Comparison of ENCODE assay signal across 27 cellular contexts in genomic region chr7:1653500-1653899, GRCh38. TPM values are rescaled to one million over a fixed set of nuclear protein-coding genes. Genes with fewer than 3 reads are reported as not detected.
"Had no signal": no experiment of that assay in that cellular context is flagged by ENCODE, and none has a peak within 500 bp of the region (broad histone marks: within the 10 kb centered on the region; RNA-seq: fewer than 3 reads in every experiment).

No MANE protein-coding gene starts in this region.

- H3K4me1 Mint-ChIP-seq: activated CD4-positive, alpha-beta T cell treated with anti-CD3 and anti-CD28 coated beads, Interleukin-2, amount 10 ng/mL, durations not matched to agents 24 days and 14 days; activated naive CD4-positive, alpha-beta T cell treated with anti-CD3 and anti-CD28 coated beads, Interleukin-2, amount 50 U/mL, for 24 hours; activated naive CD8-positive, alpha-beta T cell treated with anti-CD3 and anti-CD28 coated beads, Interleukin-2, amount 10 ng/mL, durations not matched to agents 7 days and 5 days had no signal

- H3K9me3 ChIP-seq: ascending aorta, SJSA1, SK-N-SH had no signal

- H3K4me1 ChIP-seq: SJSA1 had no signal

- H3K27ac Mint-ChIP-seq: activated CD4-positive, alpha-beta T cell treated with anti-CD3 and anti-CD28 coated beads, Interleukin-2, amount 10 ng/mL, durations not matched to agents 24 days and 14 days; activated CD8-positive, alpha-beta T cell treated with anti-CD3 and anti-CD28 coated beads for 36 hours; activated naive CD4-positive, alpha-beta T cell treated with anti-CD3 and anti-CD28 coated beads, Interleukin-2, amount 50 U/mL, for 24 hours; activated naive CD8-positive, alpha-beta T cell treated with anti-CD3 and anti-CD28 coated beads, Interleukin-2, amount 10 ng/mL, durations not matched to agents 7 days and 5 days; activated T-cell treated with anti-CD3 and anti-CD28 coated beads, Interleukin-2, amount 50 U/mL, for 72 hours; activated T-helper 2 cell treated with anti-CD3 and anti-CD28 coated beads, Interferon-gamma antibody, Interleukin-2, Interleukin-4, amounts not matched to agents 10 μg/mL and 5 μg/mL and 100 μg/mL, durations not matched to agents 14 hours and 24 hours and 36 hours; T-helper 1 cell treated with Interleukin-12 subunit alpha and Interleukin-12 subunit beta and Interleukin-4 antibody, amounts not matched to agents 30 μg/mL and 1 μg/mL, for 36 hours; T-helper 2 cell treated with Interferon-gamma antibody and Interleukin-4, amounts not matched to agents 5 μg/mL and 100 μg/mL, for 36 hours had no signal

- DNase-seq: activated CD4-positive, alpha-beta T cell treated with anti-CD3 and anti-CD28 coated beads, Interleukin-2, amount 10 ng/mL, durations not matched to agents 24 days and 14 days; activated CD4-positive, alpha-beta T cell treated with anti-CD3 and anti-CD28 coated beads, Interleukin-2, amount 50 U/mL, for 4 hours; activated CD8-positive, alpha-beta T cell treated with anti-CD3 and anti-CD28 coated beads for 36 hours; activated gamma-delta T cell; activated naive CD4-positive, alpha-beta T cell treated with Interleukin-2 at 50 U/mL for 16 hours; activated naive CD8-positive, alpha-beta T cell treated with anti-CD3 and anti-CD28 coated beads, Interleukin-2, amount 10 ng/mL, durations not matched to agents 7 days and 5 days; activated T-cell treated with anti-CD3 and anti-CD28 coated beads, Interleukin-2, amount 50 U/mL, for 1 hour; activated T-cell treated with anti-CD3 and anti-CD28 coated beads, Interleukin-2, amount 50 U/mL, for 72 hours; amygdala; NCI-H1105 treated with DMSO at 0.1 percent for 48 hours; NCI-H1436; NCI-H1694; NCI-H1930; NCI-H2081 treated with DMSO at 0.1 percent for 48 hours; NCI-H345; NCI-H524 treated with DMSO at 0.1 percent for 48 hours; SHP77 treated with DMSO at 0.1 percent for 48 hours; SK-N-SH had no signal

- H3K36me3 ChIP-seq: ascending aorta, SJSA1 had no signal

- H3K36me3 Mint-ChIP-seq: activated naive CD4-positive, alpha-beta T cell treated with anti-CD3 and anti-CD28 coated beads, Interleukin-2, amount 50 U/mL, for 24 hours; activated naive CD8-positive, alpha-beta T cell treated with anti-CD3 and anti-CD28 coated beads, Interleukin-2, amount 10 ng/mL, durations not matched to agents 7 days and 5 days had no signal

- H3K4me2 ChIP-seq: SK-N-SH had no signal

- H3K9me3 Mint-ChIP-seq: activated CD4-positive, alpha-beta T cell treated with anti-CD3 and anti-CD28 coated beads, Interleukin-2, amount 10 ng/mL, durations not matched to agents 24 days and 14 days; activated CD8-positive, alpha-beta T cell treated with anti-CD3 and anti-CD28 coated beads for 36 hours; activated naive CD4-positive, alpha-beta T cell treated with anti-CD3 and anti-CD28 coated beads, Interleukin-2, amount 50 U/mL, for 24 hours; activated naive CD8-positive, alpha-beta T cell treated with anti-CD3 and anti-CD28 coated beads, Interleukin-2, amount 10 ng/mL, durations not matched to agents 7 days and 5 days; activated T-cell treated with anti-CD3 and anti-CD28 coated beads, Interleukin-2, amount 50 U/mL, for 72 hours; activated T-helper 2 cell treated with anti-CD3 and anti-CD28 coated beads, Interferon-gamma antibody, Interleukin-2, Interleukin-4, amounts not matched to agents 10 μg/mL and 5 μg/mL and 100 μg/mL, durations not matched to agents 14 hours and 24 hours and 36 hours; T-helper 1 cell treated with Interleukin-12 subunit alpha and Interleukin-12 subunit beta and Interleukin-4 antibody, amounts not matched to agents 30 μg/mL and 1 μg/mL, for 36 hours; T-helper 2 cell treated with Interferon-gamma antibody and Interleukin-4, amounts not matched to agents 5 μg/mL and 100 μg/mL, for 36 hours had no signal

- H3K4me3 ChIP-seq: ascending aorta, SJSA1 had no signal

- H3K4me3 Mint-ChIP-seq: activated CD4-positive, alpha-beta T cell treated with anti-CD3 and anti-CD28 coated beads, Interleukin-2, amount 10 ng/mL, durations not matched to agents 24 days and 14 days; activated CD8-positive, alpha-beta T cell treated with anti-CD3 and anti-CD28 coated beads for 36 hours; activated naive CD4-positive, alpha-beta T cell treated with anti-CD3 and anti-CD28 coated beads, Interleukin-2, amount 50 U/mL, for 24 hours; activated naive CD8-positive, alpha-beta T cell treated with anti-CD3 and anti-CD28 coated beads, Interleukin-2, amount 10 ng/mL, durations not matched to agents 7 days and 5 days; activated T-cell treated with anti-CD3 and anti-CD28 coated beads, Interleukin-2, amount 50 U/mL, for 72 hours; T-helper 1 cell treated with Interleukin-12 subunit alpha and Interleukin-12 subunit beta and Interleukin-4 antibody, amounts not matched to agents 30 μg/mL and 1 μg/mL, for 36 hours; T-helper 2 cell treated with Interferon-gamma antibody and Interleukin-4, amounts not matched to agents 5 μg/mL and 100 μg/mL, for 36 hours had no signal

- H3K9ac ChIP-seq: SK-N-SH had no signal

- ATAC-seq: activated CD8-positive, alpha-beta T cell treated with anti-CD3 and anti-CD28 coated beads for 36 hours; activated T-cell treated with anti-CD3 and anti-CD28 coated beads, Interleukin-2, amount 50 U/mL, for 72 hours; Panc1 had no signal

- FAIRE-seq: TTC549 had no signal

- H3K27ac ChIP-seq: ascending aorta, SJSA1 had no signal

- H3K27me3 ChIP-seq: ascending aorta had no signal

RNA-seq across cellular contexts. Expression of gene ELFN1, which starts 16.6 kb away (rescaled TPM):
- total RNA-seq: activated CD4-positive, alpha-beta T cell treated with anti-CD3 and anti-CD28 coated beads, Interleukin-2, amount 10 ng/mL, durations not matched to agents 24 days and 14 days; activated naive CD8-positive, alpha-beta T cell treated with anti-CD3 and anti-CD28 coated beads, Interleukin-2, amount 10 ng/mL, durations not matched to agents 7 days and 5 days; activated T-cell treated with anti-CD3 and anti-CD28 coated beads, Interleukin-2, amount 50 U/mL, for 72 hours; activated T-helper 2 cell treated with anti-CD3 and anti-CD28 coated beads, Interferon-gamma antibody, Interleukin-2, Interleukin-4, amounts not matched to agents 10 μg/mL and 5 μg/mL and 100 μg/mL, durations not matched to agents 14 hours and 24 hours and 36 hours; MCF 10A; SJSA1 had no signal
